In genomic region chr1:109490029-109490933, GRCh38 we compare ENCODE assay signal across 1 cellular context.
TF ChIP-seq lines count a peak whose summit lies in the region.

No MANE protein-coding gene starts in this region.

TF ChIP-seq in HepG2, 621 proteins besides CTCF, POLR2A, EP300 and RAD21:
- TF ChIP-seq RFXAP (CRISPR knock-in tag; IDR thresholded peaks at IDR 0.05; ENCODE audit: borderline replicate concordance) (no peak), ZNF772 (CRISPR knock-in tag; IDR thresholded peaks at IDR 0.05) (no peak), MYPOP (CRISPR knock-in tag; IDR thresholded peaks at IDR 0.05) (no peak), ZBTB49 (CRISPR knock-in tag; IDR thresholded peaks at IDR 0.05; ENCODE audit: borderline replicate concordance) (no peak), ZNF574 (CRISPR knock-in tag; IDR thresholded peaks at IDR 0.05) (no peak), ZBTB33 (CRISPR knock-in tag; IDR thresholded peaks at IDR 0.05) (no peak), ZNF331 (CRISPR knock-in tag; IDR thresholded peaks at IDR 0.05) (no peak), NFE2 (CRISPR knock-in tag; IDR thresholded peaks at IDR 0.05) (no peak), XRCC5 (optimal IDR thresholded peaks at IDR 0.05; ENCODE audit: low read length) (peak; percentile 73), SMC3 (IDR thresholded peaks at IDR 0.05; ENCODE audit: low read length) (peak; percentile 73), ZNF567 (CRISPR knock-in tag; IDR thresholded peaks at IDR 0.05; ENCODE audit: borderline replicate concordance) (no peak), ZFP36 (IDR thresholded peaks at IDR 0.05; ENCODE audit: borderline replicate concordance, low read depth, low read length, partially characterized antibody) (no peak), ELF1 (CRISPR knock-in tag; IDR thresholded peaks at IDR 0.05) (no peak), ZNF558 (CRISPR knock-in tag; IDR thresholded peaks at IDR 0.05; ENCODE audit: borderline replicate concordance) (no peak), TFAP4 (IDR thresholded peaks at IDR 0.05; ENCODE audit: borderline replicate concordance, low read depth) (no peak), POLR2G (IDR thresholded peaks at IDR 0.05; ENCODE audit: low read depth, low read length) (no peak), POLR2AphosphoS5 (IDR thresholded peaks at IDR 0.05; ENCODE audit: low read depth, low read length) (no peak), CREBL2 (CRISPR knock-in tag; IDR thresholded peaks at IDR 0.05; ENCODE audit: borderline replicate concordance) (no peak), STAG1 (CRISPR knock-in tag; IDR thresholded peaks at IDR 0.05) (peak; percentile 54), NFE2L2 (IDR thresholded peaks at IDR 0.05; ENCODE audit: low read length) (no peak), YEATS2 (CRISPR knock-in tag; IDR thresholded peaks at IDR 0.05; ENCODE audit: borderline replicate concordance) (no peak), GABPB1 (CRISPR knock-in tag; IDR thresholded peaks at IDR 0.05) (0 out of 2 replicates have a peak, but pooled peaks have one; percentile 10)
